9 cellular contexts compared by ENCODE assay signal in genomic region chr19:48999481-49000325, GRCh38. TPM values are rescaled to one million over a fixed set of nuclear protein-coding genes. Genes with fewer than 3 reads are reported as not detected.
DNase-seq lines count a peak whose midpoint lies in the region; ATAC-seq and TF ChIP-seq lines count a peak whose summit lies in the region.
"Had no signal": no experiment of that assay in that cellular context is flagged by ENCODE, and none has a peak within 500 bp of the region (broad histone marks: within the 10 kb centered on the region; RNA-seq: fewer than 3 reads in every experiment).

No MANE protein-coding gene starts in this region.

- no peak overlapping the region for H3K27ac ChIP-seq in thyroid gland

- peaks cover 24% of the 10 kb centered on the region for H3K4me1 Mint-ChIP-seq in activated CD4-positive, alpha-beta T cell treated with anti-CD3 and anti-CD28 coated beads, Interleukin-2, amount 10 ng/mL, durations not matched to agents 24 days and 14 days
- H3K4me1 Mint-ChIP-seq in natural killer cell: peaks cover 0 to 13% of the 10 kb centered on the region in 2 donors

- H3K4me1 ChIP-seq in thyroid gland: peaks cover 1 to 3% of the 10 kb centered on the region in 2 donors

- H3K9me3 Mint-ChIP-seq in activated CD4-positive, alpha-beta T cell treated with anti-CD3 and anti-CD28 coated beads, Interleukin-2, amount 10 ng/mL, durations not matched to agents 24 days and 14 days: no peaks in the 10 kb centered on the region
- H3K9me3 Mint-ChIP-seq in natural killer cell: no peaks in the 10 kb centered on the region

- 63 to 71% methylated on average over 14 to 15 of the region's 16 CpGs for WGBS in thyroid gland, 2 donors

- peak; percentile 78 for DNase-seq in Daoy (ENCODE audit: low read depth)
- no peak for DNase-seq in LNCaP clone FGC (ENCODE audit: low read depth)
- peak; percentile 90 for DNase-seq in activated CD4-positive, alpha-beta T cell treated with anti-CD3 and anti-CD28 coated beads, Interleukin-2, amount 10 ng/mL, durations not matched to agents 24 days and 14 days
- DNase-seq in effector CD4-positive, alpha-beta T cell: peak; percentile 60
- peak; percentile 42 for DNase-seq in natural killer cell
- DNase-seq in thyroid gland: peak; percentile 17 to 27
- no peak for DNase-seq in DMS153 (lab: John Stamatoyannopoulos, UW)

- TF ChIP-seq CTCF in LNCaP clone FGC (IDR thresholded peaks at IDR 0.05; ENCODE audit: control insufficient read depth, extremely low read depth, insufficient read depth): peak; percentile 23; the same call in 1 of the 2 replicates
- peak; percentile 61 for TF ChIP-seq CTCF in natural killer cell (IDR thresholded peaks at IDR 0.05)
- TF ChIP-seq CTCF in thyroid gland (IDR thresholded peaks at IDR 0.05): peak; percentile 11 to 50 (median 26)

- TF ChIP-seq POLR2A in thyroid gland (IDR thresholded peaks at IDR 0.05): no peak

- peaks cover 33% of the 10 kb centered on the region for H3K36me3 Mint-ChIP-seq in activated CD4-positive, alpha-beta T cell treated with anti-CD3 and anti-CD28 coated beads, Interleukin-2, amount 10 ng/mL, durations not matched to agents 24 days and 14 days (ENCODE audit: low read depth)
- no peaks in the 10 kb centered on the region for H3K36me3 Mint-ChIP-seq in natural killer cell

- no peak overlapping the region for H3K4me3 Mint-ChIP-seq in activated CD4-positive, alpha-beta T cell treated with anti-CD3 and anti-CD28 coated beads, Interleukin-2, amount 10 ng/mL, durations not matched to agents 24 days and 14 days
- no peak overlapping the region for H3K4me3 Mint-ChIP-seq in natural killer cell

- H3K27me3 ChIP-seq in thyroid gland: no peaks in the 10 kb centered on the region

- peaks cover 8 to 14% of the 10 kb centered on the region in 2 donors for H3K36me3 ChIP-seq in thyroid gland

- intact Hi-C loops in activated CD4-positive, alpha-beta T cell treated with anti-CD3 and anti-CD28 coated beads, Interleukin-2, amount 10 ng/mL, durations not matched to agents 24 days and 14 days (cut with micrococcal nuclease): no loop called here
- intact Hi-C loops in natural killer cell (cut with micrococcal nuclease) (loop anchor here (10.0 kb wide), 2 partner anchors 145 to 365 kb away; partner anchors contain the start of gene DBP), thyroid gland (cut with DNase I) (no loop called here)

- no peak overlapping the region for H3K27ac Mint-ChIP-seq in activated CD4-positive, alpha-beta T cell treated with anti-CD3 and anti-CD28 coated beads, Interleukin-2, amount 10 ng/mL, durations not matched to agents 24 days and 14 days
- H3K27ac Mint-ChIP-seq in natural killer cell: no peak overlapping the region

- no peaks in the 10 kb centered on the region for H3K9me3 ChIP-seq in thyroid gland

- ATAC-seq in natural killer cell (peak; percentile 77 to 91 (median 78)), HG03521 (IDR thresholded peaks at IDR 0.05; ENCODE audit: unreplicated experiment) (no peak)

- H3K4me3 ChIP-seq in LNCaP clone FGC (ENCODE audit: low read depth, low read length) (no peak overlapping the region), thyroid gland (replicated peaks in 1 of 3) (no peak overlapping the region)

- H3K27me3 Mint-ChIP-seq in activated CD4-positive, alpha-beta T cell treated with anti-CD3 and anti-CD28 coated beads, Interleukin-2, amount 10 ng/mL, durations not matched to agents 24 days and 14 days: no peaks in the 10 kb centered on the region
- no peaks in the 10 kb centered on the region for H3K27me3 Mint-ChIP-seq in natural killer cell (ENCODE audit: low read depth in 2 of 2)

RNA-seq across cellular contexts. Expression of gene RUVBL2, which starts 6.0 kb away (rescaled TPM):
- total RNA-seq in Daoy (2014; rRNA removed; shearing (Covaris generic)): 550 and 590 TPM in 2 replicates
- total RNA-seq in activated CD4-positive, alpha-beta T cell treated with anti-CD3 and anti-CD28 coated beads, Interleukin-2, amount 10 ng/mL, durations not matched to agents 24 days and 14 days: 190 and 195 TPM in 2 replicates
- total RNA-seq in natural killer cell (10 to 100 TPM; 23.6 to 28.3 (median 26.5) TPM), thyroid gland (100 to 1,000 TPM in 3 of 4 donors, 10 to 100 TPM in 1; 80.5 to 131 (median 118) TPM)

RNA-seq across cellular contexts. Expression of gene GYS1, which starts 6.6 kb away (rescaled TPM):
- total RNA-seq in Daoy (2014; rRNA removed; shearing (Covaris generic)): 19.2 and 36.8 TPM in 2 replicates
- 73.8 and 77.8 TPM in 2 replicates for total RNA-seq in activated CD4-positive, alpha-beta T cell treated with anti-CD3 and anti-CD28 coated beads, Interleukin-2, amount 10 ng/mL, durations not matched to agents 24 days and 14 days
- total RNA-seq in natural killer cell (10 to 100 TPM; 31.6 to 34.5 (median 34.4) TPM), thyroid gland (10 to 100 TPM; 17.9 to 33.2 (median 23.9) TPM)

RNA-seq across cellular contexts. Expression of gene LHB, which starts 17.2 kb away (rescaled TPM):
- total RNA-seq in Daoy (2014; rRNA removed; shearing (Covaris generic)): 0.60 and 4.0 TPM in 2 replicates
- not detected in 2 replicates for total RNA-seq in activated CD4-positive, alpha-beta T cell treated with anti-CD3 and anti-CD28 coated beads, Interleukin-2, amount 10 ng/mL, durations not matched to agents 24 days and 14 days
- total RNA-seq in natural killer cell (1 to 10 TPM in 1 of 3 donors, not detected in 2; 1.4 TPM), thyroid gland (not detected)
- total RNA-seq: T-helper 2 cell treated with Interferon-gamma antibody and Interleukin-4, amounts not matched to agents 100 ng/mL and 5 ng/mL, for 36 hours had no signal

RNA-seq across cellular contexts. Expression of gene CGB3, which starts 24.4 kb away (rescaled TPM):
- total RNA-seq in Daoy (2014; rRNA removed; shearing (Covaris generic)): 5.3 and 11.9 TPM in 2 replicates
- total RNA-seq in activated CD4-positive, alpha-beta T cell treated with anti-CD3 and anti-CD28 coated beads, Interleukin-2, amount 10 ng/mL, durations not matched to agents 24 days and 14 days: not detected in 2 replicates
- total RNA-seq in natural killer cell (not detected), thyroid gland (not detected)
- total RNA-seq: T-helper 2 cell treated with Interferon-gamma antibody and Interleukin-4, amounts not matched to agents 100 ng/mL and 5 ng/mL, for 36 hours had no signal

RNA-seq across cellular contexts. Expression of gene CGB2, which starts 32.0 kb away (rescaled TPM):
- total RNA-seq in Daoy (2014; rRNA removed; shearing (Covaris generic)): 2.2 TPM in 1 of 2 replicates, not detected in the other
- total RNA-seq in activated CD4-positive, alpha-beta T cell treated with anti-CD3 and anti-CD28 coated beads, Interleukin-2, amount 10 ng/mL, durations not matched to agents 24 days and 14 days: not detected in 2 replicates
- total RNA-seq in natural killer cell (not detected), thyroid gland (not detected)
- total RNA-seq: T-helper 2 cell treated with Interferon-gamma antibody and Interleukin-4, amounts not matched to agents 100 ng/mL and 5 ng/mL, for 36 hours had no signal

Comparison
In these comparisons a context has a peak if more than half of its experiments do, and no peak if none do; other contexts are left out.
1. DNase-seq: peak in Daoy (single experiment), activated CD4-positive, alpha-beta T cell treated with anti-CD3 and anti-CD28 coated beads, Interleukin-2, amount 10 ng/mL, durations not matched to agents 24 days and 14 days (single experiment), effector CD4-positive, alpha-beta T cell (single experiment), natural killer cell (single experiment) and thyroid gland (2 of 2); none in LNCaP clone FGC (single experiment) and DMS153 (single experiment).
2. Peak in every context shown above with its lines, with median percentiles within 50 percentile points of each other: CTCF ChIP-seq.